8 cellular contexts compared by ENCODE assay signal in the genomic region with DNA sequence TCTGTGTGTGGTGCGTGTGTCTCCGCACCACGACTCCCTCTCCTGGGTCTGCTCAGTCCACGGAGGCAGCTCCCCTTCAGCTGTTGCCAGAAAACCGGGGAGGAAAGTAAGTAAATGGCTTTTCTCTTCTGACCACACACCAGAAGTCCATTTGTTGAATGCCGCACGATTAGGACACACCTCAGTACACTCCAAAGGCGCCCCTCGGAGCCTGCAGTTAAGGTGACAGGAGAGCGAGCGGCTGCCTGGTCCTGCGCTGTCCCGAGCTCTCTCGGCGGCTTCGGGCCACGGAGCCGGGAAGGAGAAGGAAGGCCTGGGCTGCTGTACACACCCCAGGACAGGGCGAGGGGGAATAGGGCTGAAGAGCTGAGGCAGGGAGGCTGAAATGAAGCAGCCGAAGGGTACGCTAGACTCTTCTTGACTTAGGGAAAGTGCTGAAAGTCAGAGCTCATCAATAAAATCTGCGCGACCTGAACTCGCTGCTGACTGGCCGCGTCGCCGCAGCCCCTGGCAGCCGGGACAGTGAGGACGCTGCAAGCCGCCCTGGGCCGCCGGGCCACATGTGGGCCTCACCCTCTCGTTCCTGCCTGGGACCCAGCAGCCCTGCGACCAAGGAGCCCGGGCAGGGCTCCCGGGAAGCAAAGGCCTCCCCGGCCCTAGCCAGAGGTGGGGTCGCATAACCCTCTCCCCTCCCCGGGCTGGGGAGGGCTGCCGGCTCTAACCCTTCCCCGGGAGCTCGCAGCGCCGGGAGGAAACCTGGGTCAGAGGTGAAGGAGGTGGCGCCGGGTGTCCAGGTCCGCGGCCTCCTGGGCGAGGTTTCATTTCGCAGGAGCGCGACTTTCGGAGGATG. TPM values are rescaled to one million over a fixed set of nuclear protein-coding genes. Genes with fewer than 3 reads are reported as not detected.
A peak's percentile ranks its signal among the peaks of the same experiment; 100 is the strongest.
DNase-seq lines count a peak whose midpoint lies in the region; ATAC-seq lines count a peak whose summit lies in the region.

No MANE protein-coding gene starts in this region.

- peaks cover 52 to 62% of the 10 kb centered on the region in 2 donors for H3K4me1 Mint-ChIP-seq in immature natural killer cell

- H3K27me3 ChIP-seq in stomach smooth muscle (ENCODE audit: control insufficient read depth in 1 of 2, insufficient read depth in 2 of 2, low read length in 2 of 2), result peaks cover 81 to 98% of the 10 kb centered on the region in 2 donors

- H3K9ac ChIP-seq in stomach smooth muscle (ENCODE audit: low read length in 2 of 2), result no peak overlapping the region

- H3K4me3 ChIP-seq in stomach smooth muscle (ENCODE audit: low read length in 2 of 2), result peak overlapping the region; percentile 57 to 68

- peaks cover 65% of the 10 kb centered on the region for H3K4me1 ChIP-seq in stomach smooth muscle (ENCODE audit: control insufficient read depth, insufficient read depth, low read length)

- H3K27ac Mint-ChIP-seq in immature natural killer cell, result no peak overlapping the region

- H3K9me3 Mint-ChIP-seq in immature natural killer cell, result peaks cover 0 to 19% (median 2%) of the 10 kb centered on the region in 6 donors

- H3K27me3 Mint-ChIP-seq in immature natural killer cell (ENCODE audit: low read depth in 3 of 3), result peaks cover 42 to 62% (median 53%) of the 10 kb centered on the region in 3 donors

- peak overlapping the region; percentile 79 to 90 (median 83) for H3K4me3 Mint-ChIP-seq in immature natural killer cell

- DNase-seq in activated CD8-positive, alpha-beta memory T cell treated with anti-CD3 and anti-CD28 coated beads for 24 hours, result peak; percentile 65
- no peak for DNase-seq in activated CD8-positive, alpha-beta memory T cell treated with anti-CD3 and anti-CD28 coated beads, Interleukin-2, amount 50 U/mL, for 48 hours
- peak; percentile 42 to 45 for DNase-seq in activated T-cell treated with anti-CD3 and anti-CD28 coated beads, Interleukin-2, amount 50 U/mL, for 48 hours
- DNase-seq in immature natural killer cell (no peak), NCI-H510A (lab: John Stamatoyannopoulos, UW) (no peak)

- no peaks in the 10 kb centered on the region for H3K36me3 Mint-ChIP-seq in immature natural killer cell

- H3K9me3 ChIP-seq in stomach smooth muscle (ENCODE audit: control insufficient read depth in 2 of 2, low read length in 2 of 2), result no peaks in the 10 kb centered on the region

- no peak for ATAC-seq in HG02798 (IDR thresholded peaks at IDR 0.05; ENCODE audit: poor library complexity, unreplicated experiment)
- ATAC-seq in GM18498 (IDR thresholded peaks at IDR 0.05; ENCODE audit: unreplicated experiment), result no peak

- H3K36me3 ChIP-seq in stomach smooth muscle (ENCODE audit: control insufficient read depth in 2 of 2, insufficient read depth in 2 of 2, low read length in 2 of 2), result no peaks in the 10 kb centered on the region

- no peak overlapping the region for H3K27ac ChIP-seq in stomach smooth muscle (ENCODE audit: low read length)

RNA-seq across cellular contexts. Expression of a gene that starts 1.5 kb away (rescaled TPM):
- not detected for polyA plus RNA-seq in immature natural killer cell

Comparison
In these comparisons a context has a peak if more than half of its experiments do, and no peak if none do; other contexts are left out.
1. DNase-seq: peak in activated CD8-positive, alpha-beta memory T cell treated with anti-CD3 and anti-CD28 coated beads for 24 hours (single experiment) and activated T-cell treated with anti-CD3 and anti-CD28 coated beads, Interleukin-2, amount 50 U/mL, for 48 hours (2 of 2); none in activated CD8-positive, alpha-beta memory T cell treated with anti-CD3 and anti-CD28 coated beads, Interleukin-2, amount 50 U/mL, for 48 hours (single experiment), immature natural killer cell (0 of 3) and NCI-H510A (single experiment).